Comparison of ENCODE assay signal across 11 cellular contexts in the genomic region with DNA sequence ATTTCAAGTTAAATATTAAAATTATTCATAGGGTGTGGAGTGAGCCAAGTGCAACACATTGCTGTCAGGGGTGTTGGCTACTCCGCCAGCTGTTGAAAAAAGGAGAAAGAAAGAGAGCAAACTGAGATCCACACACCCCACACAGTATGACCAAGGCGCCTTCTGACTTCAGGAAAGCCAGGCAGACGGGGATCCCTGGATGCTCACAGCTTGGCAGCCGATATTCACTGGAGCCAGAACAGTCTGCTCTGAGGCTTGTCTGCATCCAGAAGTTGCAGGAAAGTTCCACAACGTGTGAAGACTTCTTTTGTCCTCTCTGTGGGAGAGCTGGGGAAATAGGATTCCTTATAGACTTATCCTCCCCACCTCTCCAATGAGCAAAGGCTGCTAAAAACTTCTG. TPM values are rescaled to one million over a fixed set of nuclear protein-coding genes. Genes with fewer than 3 reads are reported as not detected.
DNase-seq lines count a peak whose midpoint lies in the region; ATAC-seq and TF ChIP-seq lines count a peak whose summit lies in the region.
"Had no signal": no experiment of that assay in that cellular context is flagged by ENCODE, and none has a peak within 500 bp of the region (broad histone marks: within the 10 kb centered on the region; RNA-seq: fewer than 3 reads in every experiment).

No MANE protein-coding gene starts in this region.

- TF ChIP-seq CTCF in heart right ventricle (IDR thresholded peaks at IDR 0.05) (no peak), neural crest cell (conservative IDR thresholded peaks at IDR 0.05) (no peak)

- H3K9me3 ChIP-seq in heart right ventricle (no peaks in the 10 kb centered on the region), aorta (ENCODE audit: control insufficient read depth, low read length) (no peaks in the 10 kb centered on the region)
- H3K9me3 ChIP-seq: spleen had no signal

- peak overlapping the region; percentile 43 to 85 (median 68) for H3K27ac ChIP-seq in heart right ventricle
- H3K27ac ChIP-seq in aorta (ENCODE audit: low read depth in 1 of 2, low read length in 2 of 2) = no peak overlapping the region
- H3K27ac ChIP-seq: 22Rv1, spleen had no signal

- H3K4me1 ChIP-seq in heart right ventricle = peaks cover 4 to 42% (median 23%) of the 10 kb centered on the region in 9 donors
- H3K4me1 ChIP-seq in aorta (ENCODE audit: control insufficient read depth in 1 of 2, insufficient read depth in 2 of 2, low read length in 2 of 2) = no peaks in the 10 kb centered on the region

- intact Hi-C loops in heart right ventricle (cut with DNase I) (no loop called here), aorta (cut with DNase I) (no loop called here)
- intact Hi-C loops in activated T-helper 2 cell treated with anti-CD3 and anti-CD28 coated beads, Interferon-gamma antibody, Interleukin-2, Interleukin-4, amounts not matched to agents 10 μg/mL and 5 μg/mL and 100 μg/mL, durations not matched to agents 14 hours and 24 hours and 36 hours (cut with micrococcal nuclease) = no loop called here

- peak; percentile 16 to 55 (median 36) for ATAC-seq in heart right ventricle
- peak; percentile 69 for ATAC-seq in aorta (ENCODE audit: low FRiP score)
- no peak for ATAC-seq in SK-N-SH treated with all-trans-retinoic acid at 6 μM for 48 hours

- DNase-seq in DMS 273 (lab: John Stamatoyannopoulos, UW; ENCODE audit: unreplicated experiment) = peak; percentile 59
- DNase-seq in DMS 273 treated with DMSO at 0.1 percent for 48 hours (lab: John Stamatoyannopoulos, UW) = no peak
- peak in 1 of 2 donors; percentile 22 for DNase-seq in heart right ventricle
- DNase-seq in neural crest cell (ENCODE audit: low read depth, low spot score) = no peak
- no peak for DNase-seq in aorta
- DNase-seq in SIG-M5 (lab: John Stamatoyannopoulos, UW) = no peak
- no peak for DNase-seq in activated T-helper 2 cell treated with anti-CD3 and anti-CD28 coated beads, Interferon-gamma antibody, Interleukin-2, Interleukin-4, amounts not matched to agents 10 μg/mL and 5 μg/mL and 100 μg/mL, durations not matched to agents 14 hours and 24 hours and 36 hours (ENCODE audit: low spot score)
- DNase-seq: NCI-H187 treated with DMSO at 0.1 percent for 48 hours, spleen had no signal

- H3K4me3 ChIP-seq in heart right ventricle (peak overlapping the region in 8 of 10 donors; percentile 8 to 46 (median 40)), aorta (ENCODE audit: low read length in 2 of 2) (no peak overlapping the region)
- H3K4me3 ChIP-seq: spleen had no signal

- no peaks in the 10 kb centered on the region for H3K36me3 Mint-ChIP-seq in neural crest cell (ENCODE audit: low read depth)
- no peaks in the 10 kb centered on the region for H3K36me3 Mint-ChIP-seq in activated T-helper 2 cell treated with anti-CD3 and anti-CD28 coated beads, Interferon-gamma antibody, Interleukin-2, Interleukin-4, amounts not matched to agents 10 μg/mL and 5 μg/mL and 100 μg/mL, durations not matched to agents 14 hours and 24 hours and 36 hours (ENCODE audit: low read depth)

- 30 to 36% methylated on average over 5 of the region's 5 CpGs for WGBS in heart right ventricle, 2 donors
- WGBS in aorta, 2 donors = 4 to 7% methylated on average over 5 of the region's 5 CpGs

- H3K27me3 Mint-ChIP-seq in neural crest cell (ENCODE audit: low read depth) = peaks cover 30% of the 10 kb centered on the region
- peaks cover 7% of the 10 kb centered on the region for H3K27me3 Mint-ChIP-seq in activated T-helper 2 cell treated with anti-CD3 and anti-CD28 coated beads, Interferon-gamma antibody, Interleukin-2, Interleukin-4, amounts not matched to agents 10 μg/mL and 5 μg/mL and 100 μg/mL, durations not matched to agents 14 hours and 24 hours and 36 hours (ENCODE audit: low read depth)

- peaks cover 11% of the 10 kb centered on the region for H3K9me3 Mint-ChIP-seq in neural crest cell
- H3K9me3 Mint-ChIP-seq in activated T-helper 2 cell treated with anti-CD3 and anti-CD28 coated beads, Interferon-gamma antibody, Interleukin-2, Interleukin-4, amounts not matched to agents 10 μg/mL and 5 μg/mL and 100 μg/mL, durations not matched to agents 14 hours and 24 hours and 36 hours = no peaks in the 10 kb centered on the region

- H3K4me3 Mint-ChIP-seq in neural crest cell = peak overlapping the region; percentile 75
- H3K4me3 Mint-ChIP-seq in activated T-helper 2 cell treated with anti-CD3 and anti-CD28 coated beads, Interferon-gamma antibody, Interleukin-2, Interleukin-4, amounts not matched to agents 10 μg/mL and 5 μg/mL and 100 μg/mL, durations not matched to agents 14 hours and 24 hours and 36 hours (ENCODE audit: low read depth) = no peak overlapping the region

- H3K27me3 ChIP-seq in heart right ventricle = peaks cover 0 to 24% (median 5%) of the 10 kb centered on the region in 7 donors
- no peaks in the 10 kb centered on the region for H3K27me3 ChIP-seq in aorta (ENCODE audit: control insufficient read depth in 1 of 2, insufficient read depth in 2 of 2, low read length in 1 of 2)

- H3K36me3 ChIP-seq in heart right ventricle = no peaks in the 10 kb centered on the region
- H3K36me3 ChIP-seq in aorta (ENCODE audit: control insufficient read depth in 1 of 2, insufficient read depth in 2 of 2, low read length in 1 of 2) = no peaks in the 10 kb centered on the region
- H3K36me3 ChIP-seq: spleen had no signal

- H3K4me1 Mint-ChIP-seq in neural crest cell = peaks cover 43% of the 10 kb centered on the region
- no peaks in the 10 kb centered on the region for H3K4me1 Mint-ChIP-seq in activated T-helper 2 cell treated with anti-CD3 and anti-CD28 coated beads, Interferon-gamma antibody, Interleukin-2, Interleukin-4, amounts not matched to agents 10 μg/mL and 5 μg/mL and 100 μg/mL, durations not matched to agents 14 hours and 24 hours and 36 hours (ENCODE audit: low read depth)

- H3K27ac Mint-ChIP-seq in neural crest cell (ENCODE audit: unreplicated experiment) = no peak overlapping the region
- H3K27ac Mint-ChIP-seq in activated T-helper 2 cell treated with anti-CD3 and anti-CD28 coated beads, Interferon-gamma antibody, Interleukin-2, Interleukin-4, amounts not matched to agents 10 μg/mL and 5 μg/mL and 100 μg/mL, durations not matched to agents 14 hours and 24 hours and 36 hours = no peak overlapping the region

TF ChIP-seq in SK-N-SH treated with all-trans-retinoic acid at 6 μM for 48 hours, 23 proteins besides CTCF, POLR2A, EP300 and RAD21 (continues in another document):
- TF ChIP-seq ESRRG (CRISPR knock-in tag; IDR thresholded peaks at IDR 0.05) = no peak
- TF ChIP-seq ZC3H10 (CRISPR knock-in tag; IDR thresholded peaks at IDR 0.05) = no peak
- TF ChIP-seq, protein P1, sequence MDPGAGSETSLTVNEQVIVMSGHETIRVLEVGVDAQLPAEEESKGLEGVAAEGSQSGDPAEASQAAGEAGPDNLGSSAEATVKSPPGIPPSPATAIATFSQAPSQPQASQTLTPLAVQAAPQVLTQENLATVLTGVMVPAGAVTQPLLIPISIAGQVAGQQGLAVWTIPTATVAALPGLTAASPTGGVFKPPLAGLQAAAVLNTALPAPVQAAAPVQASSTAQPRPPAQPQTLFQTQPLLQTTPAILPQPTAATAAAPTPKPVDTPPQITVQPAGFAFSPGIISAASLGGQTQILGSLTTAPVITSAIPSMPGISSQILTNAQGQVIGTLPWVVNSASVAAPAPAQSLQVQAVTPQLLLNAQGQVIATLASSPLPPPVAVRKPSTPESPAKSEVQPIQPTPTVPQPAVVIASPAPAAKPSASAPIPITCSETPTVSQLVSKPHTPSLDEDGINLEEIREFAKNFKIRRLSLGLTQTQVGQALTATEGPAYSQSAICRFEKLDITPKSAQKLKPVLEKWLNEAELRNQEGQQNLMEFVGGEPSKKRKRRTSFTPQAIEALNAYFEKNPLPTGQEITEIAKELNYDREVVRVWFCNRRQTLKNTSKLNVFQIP (CRISPR knock-in tag; IDR thresholded peaks at IDR 0.05; ENCODE audit: borderline replicate concordance, low read depth) = no peak
- TF ChIP-seq, protein P2, sequence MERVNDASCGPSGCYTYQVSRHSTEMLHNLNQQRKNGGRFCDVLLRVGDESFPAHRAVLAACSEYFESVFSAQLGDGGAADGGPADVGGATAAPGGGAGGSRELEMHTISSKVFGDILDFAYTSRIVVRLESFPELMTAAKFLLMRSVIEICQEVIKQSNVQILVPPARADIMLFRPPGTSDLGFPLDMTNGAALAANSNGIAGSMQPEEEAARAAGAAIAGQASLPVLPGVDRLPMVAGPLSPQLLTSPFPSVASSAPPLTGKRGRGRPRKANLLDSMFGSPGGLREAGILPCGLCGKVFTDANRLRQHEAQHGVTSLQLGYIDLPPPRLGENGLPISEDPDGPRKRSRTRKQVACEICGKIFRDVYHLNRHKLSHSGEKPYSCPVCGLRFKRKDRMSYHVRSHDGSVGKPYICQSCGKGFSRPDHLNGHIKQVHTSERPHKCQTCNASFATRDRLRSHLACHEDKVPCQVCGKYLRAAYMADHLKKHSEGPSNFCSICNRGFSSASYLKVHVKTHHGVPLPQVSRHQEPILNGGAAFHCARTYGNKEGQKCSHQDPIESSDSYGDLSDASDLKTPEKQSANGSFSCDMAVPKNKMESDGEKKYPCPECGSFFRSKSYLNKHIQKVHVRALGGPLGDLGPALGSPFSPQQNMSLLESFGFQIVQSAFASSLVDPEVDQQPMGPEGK (CRISPR knock-in tag; IDR thresholded peaks at IDR 0.05; ENCODE audit: borderline replicate concordance) = no peak
- TF ChIP-seq PPARA (CRISPR knock-in tag; IDR thresholded peaks at IDR 0.05; ENCODE audit: borderline replicate concordance) = no peak
- no peak for TF ChIP-seq OSR1 (CRISPR knock-in tag; IDR thresholded peaks at IDR 0.05)
- TF ChIP-seq RARB (CRISPR knock-in tag; IDR thresholded peaks at IDR 0.05) = no peak
- no peak for TF ChIP-seq TOX (CRISPR knock-in tag; IDR thresholded peaks at IDR 0.05; ENCODE audit: borderline replicate concordance)

RNA-seq across cellular contexts. Expression of a gene that starts 9.2 kb away (rescaled TPM):
- 1 to 10 TPM in 1 of 10 donors, under 1 TPM in 7, not detected in 2; 0.29 to 1.2 (median 0.51) TPM for total RNA-seq in heart right ventricle
- 1 to 10 TPM in 1 of 2 donors, under 1 TPM in 1; 0.17 to 1.5 TPM for polyA plus RNA-seq in heart right ventricle
- 0.61 and 0.75 TPM in 2 replicates for total RNA-seq in neural crest cell
- total RNA-seq in aorta = 1 to 10 TPM in 1 of 2 donors, under 1 TPM in 1; 0.88 to 2.3 TPM
- 1 to 10 TPM in 1 of 2 donors, under 1 TPM in 1; 0.36 to 1.1 TPM for polyA plus RNA-seq in aorta
- 0.25 and 0.32 TPM in 2 replicates for total RNA-seq in activated T-helper 2 cell treated with anti-CD3 and anti-CD28 coated beads, Interferon-gamma antibody, Interleukin-2, Interleukin-4, amounts not matched to agents 10 μg/mL and 5 μg/mL and 100 μg/mL, durations not matched to agents 14 hours and 24 hours and 36 hours

RNA-seq across cellular contexts. Expression of a gene that starts 11.3 kb away (rescaled TPM):
- 10 to 100 TPM; 39.6 to 58.4 (median 45.1) TPM for total RNA-seq in heart right ventricle
- polyA plus RNA-seq in heart right ventricle = 10 to 100 TPM in 1 of 2 donors, 1 to 10 TPM in 1; 7.0 to 15.7 TPM
- 76.0 and 76.6 TPM in 2 replicates for total RNA-seq in neural crest cell
- total RNA-seq in aorta = 100 to 1,000 TPM in 1 of 2 donors, 10 to 100 TPM in 1; 87.3 to 133 TPM
- polyA plus RNA-seq in aorta = 10 to 100 TPM in 1 of 2 donors, 1 to 10 TPM in 1; 9.6 to 16.6 TPM
- 25.0 and 27.1 TPM in 2 replicates for total RNA-seq in activated T-helper 2 cell treated with anti-CD3 and anti-CD28 coated beads, Interferon-gamma antibody, Interleukin-2, Interleukin-4, amounts not matched to agents 10 μg/mL and 5 μg/mL and 100 μg/mL, durations not matched to agents 14 hours and 24 hours and 36 hours

Comparison
In these comparisons a context has a peak if more than half of its experiments do, and no peak if none do; other contexts are left out.
1. H3K27ac ChIP-seq: peak in heart right ventricle (10 of 10); none in aorta (0 of 2).
2. H3K4me3 ChIP-seq: peak in heart right ventricle (8 of 10); none in aorta (0 of 2).